Comparison of ENCODE assay signal across 23 cellular contexts in the genomic region with DNA sequence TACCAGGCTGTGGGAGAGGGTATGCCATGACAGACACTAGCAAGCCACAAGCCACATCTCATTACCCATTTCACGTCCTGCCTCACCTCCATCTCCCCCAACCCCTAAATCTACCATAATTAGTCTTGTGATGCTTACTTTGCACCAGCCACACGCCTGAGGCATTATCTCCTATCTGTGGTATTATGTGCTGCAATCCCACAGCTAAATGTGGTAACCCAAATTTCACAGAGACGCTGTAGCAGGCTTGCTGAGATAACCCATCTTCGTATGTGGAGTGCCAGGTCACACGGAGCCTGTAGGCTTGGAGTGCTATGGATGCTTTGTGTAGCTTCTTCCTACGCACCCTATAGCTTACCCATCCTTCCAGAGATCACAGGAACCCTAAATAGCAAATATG.
DNase-seq lines count a peak whose midpoint lies in the region; ATAC-seq, FAIRE-seq and TF ChIP-seq lines count a peak whose summit lies in the region.
"Had no signal": no experiment of that assay in that cellular context is flagged by ENCODE, and none has a peak within 500 bp of the region (broad histone marks: within the 10 kb centered on the region; RNA-seq: fewer than 3 reads in every experiment).

No MANE protein-coding gene starts in this region.

- POLR2A ChIA-PET in OCI-LY7 (lab: Charles Lee) = interaction anchor here (0.9 to 2.0 kb wide), 4 partner anchors 10 to 94 kb away, joined by 3 to 10 read pairs (median 6); no protein-coding TSS in a partner anchor

- no peak overlapping the region for H3K27ac Mint-ChIP-seq in stimulated activated naive CD8-positive, alpha-beta T cell treated with anti-CD3 and anti-CD28 coated beads, Interleukin-15, amount 100 ng/mL, for 72 hours
- H3K27ac Mint-ChIP-seq: neural progenitor cell had no signal

- peak overlapping the region; percentile 72; the same call in 1 of the 2 replicates for H2AFZ ChIP-seq in OCI-LY7 (ENCODE audit: low read length)
- H2AFZ ChIP-seq: GM23248, neural progenitor cell had no signal

- TF ChIP-seq CTCF in OCI-LY7 (conservative IDR thresholded peaks at IDR 0.05; ENCODE audit: low read length) = no peak
- TF ChIP-seq CTCF in dorsolateral prefrontal cortex (IDR thresholded peaks at IDR 0.05 in 54 of 56, conservative IDR thresholded peaks at IDR 0.05 in 2 of 56; ENCODE audit: low read depth in 1 of 56, partially characterized antibody in 56 of 56) = no peak
- TF ChIP-seq CTCF in body of pancreas (IDR thresholded peaks at IDR 0.05) = no peak

- peak; percentile 10 for DNase-seq in stimulated activated CD4-positive, alpha-beta T cell treated with anti-CD3 and anti-CD28 coated beads, Interleukin-15, amount 100 ng/mL, for 24 hours
- no peak for DNase-seq in stimulated activated CD4-positive, alpha-beta T cell treated with anti-CD3 and anti-CD28 coated beads, Interleukin-4, amount 100 ng/mL, for 1 hour
- DNase-seq in OCI-LY7 (ENCODE audit: low spot score) = no peak
- peak in 6 of 10 donors; percentile 8 to 66 (median 44) for DNase-seq in dorsolateral prefrontal cortex
- DNase-seq in stimulated activated naive CD8-positive, alpha-beta T cell treated with anti-CD3 and anti-CD28 coated beads, Interleukin-15, amount 100 ng/mL, for 72 hours = peak; percentile 15 to 40
- DNase-seq in body of pancreas = no peak
- DNase-seq in NCI-H187 treated with DMSO at 0.1 percent for 48 hours (lab: John Stamatoyannopoulos, UW) = no peak
- DNase-seq in GM19239 (ENCODE audit: insufficient read length, low spot score) = no peak
- DNase-seq: activated CD4-positive, CD25-positive, alpha-beta regulatory T cell treated with anti-CD3 and anti-CD28 coated beads, Interleukin-2, amount 50 U/mL, for 72 hours; activated gamma-delta T cell; colonic mucosa; foreskin fibroblast; GDM1; GM23248; MV-4-11; NCI-H2029 treated with DMSO at 0.1 percent for 48 hours; NCI-H510A treated with DMSO at 0.1 percent for 48 hours; Right ventricle myocardium superior had no signal

- H3K27me3 ChIP-seq in dorsolateral prefrontal cortex (no peaks in the 10 kb centered on the region), body of pancreas (no peaks in the 10 kb centered on the region)
- H3K27me3 ChIP-seq: colonic mucosa, neural progenitor cell, right atrium auricular region had no signal

- no peak for TF ChIP-seq POLR2A in body of pancreas (IDR thresholded peaks at IDR 0.05)

- H3K27me3 Mint-ChIP-seq in stimulated activated naive CD8-positive, alpha-beta T cell treated with anti-CD3 and anti-CD28 coated beads, Interleukin-15, amount 100 ng/mL, for 72 hours = no peaks in the 10 kb centered on the region

- no peak overlapping the region for H3K4me2 ChIP-seq in OCI-LY7 (ENCODE audit: low read length)
- H3K4me2 ChIP-seq: neural progenitor cell had no signal

- H3K9me2 ChIP-seq in OCI-LY7 (ENCODE audit: insufficient read depth, low read length) = no peaks in the 10 kb centered on the region

- H3K4me3 Mint-ChIP-seq in stimulated activated naive CD8-positive, alpha-beta T cell treated with anti-CD3 and anti-CD28 coated beads, Interleukin-15, amount 100 ng/mL, for 72 hours = no peak overlapping the region
- H3K4me3 Mint-ChIP-seq: neural progenitor cell had no signal

- intact Hi-C loops in OCI-LY7 (cut with micrococcal nuclease; ENCODE audit: unreplicated experiment) (no loop called here), dorsolateral prefrontal cortex (cut with DNase I) (no loop called here), body of pancreas (cut with DNase I) (no loop called here)

- FAIRE-seq in GM19239 (lab: Jason Lieb, UNC) = no peak
- FAIRE-seq: endothelial cell of umbilical vein, GM12891 had no signal

- peak; percentile 93 for ATAC-seq in stimulated activated naive CD8-positive, alpha-beta T cell treated with anti-CD3 and anti-CD28 coated beads, Interleukin-15, amount 100 ng/mL, for 72 hours
- ATAC-seq in body of pancreas = no peak

- 50 to 84% methylated on average over 6 of the region's 6 CpGs for WGBS in body of pancreas, 2 donors

- no peak overlapping the region for H3K27ac ChIP-seq in OCI-LY7 (ENCODE audit: low read depth, low read length, poor library complexity, severe bottlenecking)
- H3K27ac ChIP-seq in dorsolateral prefrontal cortex = peak overlapping the region in 18 of 59 donors; percentile 1 to 72 (median 48)
- H3K27ac ChIP-seq in body of pancreas = no peak overlapping the region
- H3K27ac ChIP-seq: colonic mucosa, GM23248, neural progenitor cell, right atrium auricular region, thoracic aorta had no signal

- BruUV-seq in OCI-LY7 (replicated peaks; lab: Mats Ljungman, UMichigan) = no TSS peak

- peaks cover 24% of the 10 kb centered on the region for H3K4me1 Mint-ChIP-seq in stimulated activated naive CD8-positive, alpha-beta T cell treated with anti-CD3 and anti-CD28 coated beads, Interleukin-15, amount 100 ng/mL, for 72 hours
- H3K4me1 Mint-ChIP-seq: neural progenitor cell had no signal

- H3K36me3 ChIP-seq in OCI-LY7 (ENCODE audit: insufficient read depth, low read length) = no peaks in the 10 kb centered on the region
- H3K36me3 ChIP-seq in body of pancreas (replicated peaks in 1 of 2; ENCODE audit: insufficient read depth in 1 of 2, low read depth in 2 of 2) = no peaks in the 10 kb centered on the region
- H3K36me3 ChIP-seq: colonic mucosa, neural progenitor cell, right atrium auricular region, thoracic aorta had no signal

- H3K9me3 Mint-ChIP-seq in stimulated activated naive CD8-positive, alpha-beta T cell treated with anti-CD3 and anti-CD28 coated beads, Interleukin-15, amount 100 ng/mL, for 72 hours = peaks cover 2 to 3% of the 10 kb centered on the region in 2 donors
- H3K9me3 Mint-ChIP-seq: neural progenitor cell had no signal

- H3K4me3 ChIP-seq in OCI-LY7 (ENCODE audit: low read depth, low read length, poor library complexity, severe bottlenecking) (no peak overlapping the region), dorsolateral prefrontal cortex (no peak overlapping the region), body of pancreas (no peak overlapping the region)
- H3K4me3 ChIP-seq: colonic mucosa, GM23248, neural progenitor cell, right atrium auricular region, thoracic aorta had no signal

- H3K9me3 ChIP-seq in OCI-LY7 (ENCODE audit: low read length) = no peaks in the 10 kb centered on the region
- H3K9me3 ChIP-seq in body of pancreas = no peaks in the 10 kb centered on the region
- H3K9me3 ChIP-seq: colonic mucosa, right atrium auricular region, thoracic aorta had no signal

- H3K79me2 ChIP-seq in OCI-LY7 (ENCODE audit: insufficient read depth, low read depth, low read length) = no peaks in the 10 kb centered on the region

- no peaks in the 10 kb centered on the region for H4K20me1 ChIP-seq in OCI-LY7 (ENCODE audit: insufficient read depth, low read length)

- CTCF ChIA-PET in OCI-LY7 (lab: Charles Lee; ENCODE audit: unreplicated experiment) = no interaction called here

- H3K4me1 ChIP-seq in OCI-LY7 (ENCODE audit: insufficient read depth, low read length, poor library complexity, severe bottlenecking) = peaks cover 39% of the 10 kb centered on the region
- H3K4me1 ChIP-seq in body of pancreas = no peaks in the 10 kb centered on the region
- H3K4me1 ChIP-seq: colonic mucosa, neural progenitor cell, right atrium auricular region had no signal

Comparison
In these comparisons a context has a peak if more than half of its experiments do, and no peak if none do; other contexts are left out.
1. DNase-seq: peak in stimulated activated CD4-positive, alpha-beta T cell treated with anti-CD3 and anti-CD28 coated beads, Interleukin-15, amount 100 ng/mL, for 24 hours (single experiment), dorsolateral prefrontal cortex (6 of 10) and stimulated activated naive CD8-positive, alpha-beta T cell treated with anti-CD3 and anti-CD28 coated beads, Interleukin-15, amount 100 ng/mL, for 72 hours (2 of 2); none in stimulated activated CD4-positive, alpha-beta T cell treated with anti-CD3 and anti-CD28 coated beads, Interleukin-4, amount 100 ng/mL, for 1 hour (single experiment), OCI-LY7 (single experiment), body of pancreas (0 of 4), NCI-H187 treated with DMSO at 0.1 percent for 48 hours (single experiment) and GM19239 (single experiment).